Comparison of ENCODE assay signal across 1 cellular context in genomic region chr1:6133146-6133895, GRCh38.
TF ChIP-seq lines count a peak whose summit lies in the region.

No MANE protein-coding gene starts in this region.

TF ChIP-seq in H1, 55 proteins besides CTCF, POLR2A, EP300 and RAD21:
- no peak for TF ChIP-seq EZH2 (IDR thresholded peaks at IDR 0.05; ENCODE audit: low read depth, low read length, severe bottlenecking)
- TF ChIP-seq CTBP2 (IDR thresholded peaks at IDR 0.05; ENCODE audit: borderline replicate concordance, insufficient read depth, insufficient read length, low read length): no peak
- TF ChIP-seq EGR1 (IDR thresholded peaks at IDR 0.05; ENCODE audit: borderline replicate concordance, low read depth, low read length): no peak
- no peak for TF ChIP-seq NANOG (IDR thresholded peaks at IDR 0.05; ENCODE audit: insufficient read depth, low read depth, low read length, poor library complexity, severe bottlenecking)
